ENCODE assay signal across 9 cellular contexts in genomic region chr1:187928288-187928687, GRCh38.
A peak's percentile ranks its signal among the peaks of the same experiment; 100 is the strongest.
DNase-seq lines count a peak whose midpoint lies in the region; ATAC-seq, FAIRE-seq and TF ChIP-seq lines count a peak whose summit lies in the region.
"Had no signal": no experiment of that assay in that cellular context is flagged by ENCODE, and none has a peak within 500 bp of the region (broad histone marks: within the 10 kb centered on the region; RNA-seq: fewer than 3 reads in every experiment).

No MANE protein-coding gene starts in this region.

- no peaks in the 10 kb centered on the region for H4K20me1 ChIP-seq in keratinocyte (ENCODE audit: control insufficient read depth, extremely low read depth, insufficient read depth, low read length)

- no peaks in the 10 kb centered on the region for H3K79me2 ChIP-seq in keratinocyte (ENCODE audit: control insufficient read depth, insufficient read depth, low read length)

- H3K9me1 ChIP-seq in keratinocyte (ENCODE audit: control insufficient read depth, extremely low read depth, insufficient read depth, low read length) = no peaks in the 10 kb centered on the region

- H3K36me3 ChIP-seq in keratinocyte (ENCODE audit: control insufficient read depth in 2 of 2, extremely low read depth in 1 of 2, insufficient read depth in 2 of 2, low read length in 2 of 2) (no peaks in the 10 kb centered on the region), tibial artery (no peaks in the 10 kb centered on the region)

- dilution Hi-C loops in keratinocyte (cut with MboI; ENCODE audit: extremely low pct_ligation_motif_present, low sequenced_read_pairs) = no loop called here

- H3K4me1 Mint-ChIP-seq in activated CD4-positive, alpha-beta memory T cell treated with anti-CD3 and anti-CD28 coated beads for 36 hours (ENCODE audit: low read depth) = no peaks in the 10 kb centered on the region
- H3K4me1 Mint-ChIP-seq: activated naive CD8-positive, alpha-beta T cell treated with anti-CD3 and anti-CD28 coated beads, Interleukin-2, amount 10 ng/mL, durations not matched to agents 7 days and 5 days had no signal

- H3K27ac Mint-ChIP-seq in activated CD4-positive, alpha-beta memory T cell treated with anti-CD3 and anti-CD28 coated beads for 36 hours = no peak overlapping the region
- H3K27ac Mint-ChIP-seq: activated naive CD8-positive, alpha-beta T cell treated with anti-CD3 and anti-CD28 coated beads, Interleukin-2, amount 10 ng/mL, durations not matched to agents 7 days and 5 days had no signal

- no peak overlapping the region for H3K4me3 ChIP-seq in keratinocyte (ENCODE audit: control insufficient read depth in 2 of 3, extremely low read depth in 1 of 3, insufficient read depth in 2 of 3, low read depth in 1 of 3, low read length in 3 of 3)
- H3K4me3 ChIP-seq in tibial artery = no peak overlapping the region

- H3K9ac ChIP-seq in keratinocyte (ENCODE audit: control insufficient read depth, extremely low read depth, insufficient read depth, low read length) = no peak overlapping the region

- POLR2A ChIA-PET in activated CD4-positive, alpha-beta memory T cell treated with anti-CD3 and anti-CD28 coated beads for 36 hours (lab: Charles Lee) = no interaction called here

- no peak overlapping the region for H3K27ac ChIP-seq in keratinocyte (ENCODE audit: control insufficient read depth, insufficient read depth, low read length)
- no peak overlapping the region for H3K27ac ChIP-seq in tibial artery

- intact Hi-C loops in tibial artery (cut with DNase I; ENCODE audit: low total_unique reads) = no loop called here
- intact Hi-C loops in left cardiac atrium (cut with DNase I) = no loop called here
- intact Hi-C loops in activated CD4-positive, alpha-beta memory T cell treated with anti-CD3 and anti-CD28 coated beads for 36 hours (cut with micrococcal nuclease) = no loop called here

- TF ChIP-seq CTCF in keratinocyte (optimal IDR thresholded peaks at IDR 0.05 in 1 of 3, IDR thresholded peaks at IDR 0.05 in 1 of 3, conservative IDR thresholded peaks at IDR 0.05 in 1 of 3; ENCODE audit: extremely low read depth in 1 of 3, insufficient read depth in 2 of 3, low read length in 3 of 3) = peak; percentile 34 to 53 (median 51)
- TF ChIP-seq CTCF in tibial artery (IDR thresholded peaks at IDR 0.05) = no peak

- DNase-seq in COR-L47 (lab: John Stamatoyannopoulos, UW) (peak; percentile 1), SK-N-DZ (ENCODE audit: low spot score) (peak; percentile 74), keratinocyte (ENCODE audit: low read depth, low spot score) (no peak), tibial artery (no peak), left cardiac atrium (no peak), NCI-H774 (lab: John Stamatoyannopoulos, UW) (no peak)
- DNase-seq in activated CD4-positive, alpha-beta memory T cell treated with anti-CD3 and anti-CD28 coated beads for 36 hours = no peak
- DNase-seq: activated naive CD8-positive, alpha-beta T cell treated with anti-CD3 and anti-CD28 coated beads, Interleukin-2, amount 10 ng/mL, durations not matched to agents 7 days and 5 days had no signal

- no peak for FAIRE-seq in keratinocyte (lab: Jason Lieb, UNC)

- CTCF ChIA-PET in activated CD4-positive, alpha-beta memory T cell treated with anti-CD3 and anti-CD28 coated beads for 36 hours (lab: Charles Lee) = no interaction called here

- no peak overlapping the region for H2AFZ ChIP-seq in keratinocyte (ENCODE audit: control insufficient read depth, low read length)

- H3K9me3 ChIP-seq in keratinocyte (ENCODE audit: control insufficient read depth, low read depth, low read length) (no peaks in the 10 kb centered on the region), tibial artery (no peaks in the 10 kb centered on the region)

- ATAC-seq in HG02588 (IDR thresholded peaks at IDR 0.05; ENCODE audit: unreplicated experiment) = peak; percentile 83
- no peak for ATAC-seq in left cardiac atrium

- no peaks in the 10 kb centered on the region for H3K36me3 Mint-ChIP-seq in activated CD4-positive, alpha-beta memory T cell treated with anti-CD3 and anti-CD28 coated beads for 36 hours
- H3K36me3 Mint-ChIP-seq: activated naive CD8-positive, alpha-beta T cell treated with anti-CD3 and anti-CD28 coated beads, Interleukin-2, amount 10 ng/mL, durations not matched to agents 7 days and 5 days had no signal

- H3K4me2 ChIP-seq in keratinocyte (ENCODE audit: control insufficient read depth, extremely low read depth, insufficient read depth, low read depth, low read length) = no peak overlapping the region

- H3K4me3 Mint-ChIP-seq in activated CD4-positive, alpha-beta memory T cell treated with anti-CD3 and anti-CD28 coated beads for 36 hours = no peak overlapping the region
- H3K4me3 Mint-ChIP-seq: activated naive CD8-positive, alpha-beta T cell treated with anti-CD3 and anti-CD28 coated beads, Interleukin-2, amount 10 ng/mL, durations not matched to agents 7 days and 5 days had no signal

- no peaks in the 10 kb centered on the region for H3K9me3 Mint-ChIP-seq in activated CD4-positive, alpha-beta memory T cell treated with anti-CD3 and anti-CD28 coated beads for 36 hours

- H3K27me3 Mint-ChIP-seq in activated CD4-positive, alpha-beta memory T cell treated with anti-CD3 and anti-CD28 coated beads for 36 hours = no peaks in the 10 kb centered on the region
- H3K27me3 Mint-ChIP-seq: activated naive CD8-positive, alpha-beta T cell treated with anti-CD3 and anti-CD28 coated beads, Interleukin-2, amount 10 ng/mL, durations not matched to agents 7 days and 5 days had no signal

- H3K4me1 ChIP-seq in keratinocyte (ENCODE audit: control insufficient read depth, extremely low read depth, insufficient read depth, low read length) (no peaks in the 10 kb centered on the region), tibial artery (no peaks in the 10 kb centered on the region)

- H3K27me3 ChIP-seq in keratinocyte (ENCODE audit: control insufficient read depth, extremely low read depth, insufficient read depth, low read length) (no peaks in the 10 kb centered on the region), tibial artery (no peaks in the 10 kb centered on the region)

Comparison
In these comparisons a context has a peak if more than half of its experiments do, and no peak if none do; other contexts are left out.
1. DNase-seq: peak in COR-L47 (single experiment) and SK-N-DZ (single experiment); none in keratinocyte (single experiment), tibial artery (0 of 2), left cardiac atrium (single experiment), NCI-H774 (single experiment) and activated CD4-positive, alpha-beta memory T cell treated with anti-CD3 and anti-CD28 coated beads for 36 hours (single experiment).
2. CTCF ChIP-seq: peak in keratinocyte (3 of 3); none in tibial artery (0 of 2).